18 cellular contexts compared by ENCODE assay signal in genomic region chr4:151004222-151004621, GRCh38. TPM values are rescaled to one million over a fixed set of nuclear protein-coding genes. Genes with fewer than 3 reads are reported as not detected.
DNase-seq lines count a peak whose midpoint lies in the region; ATAC-seq and TF ChIP-seq lines count a peak whose summit lies in the region.
"Had no signal": no experiment of that assay in that cellular context is flagged by ENCODE, and none has a peak within 500 bp of the region (broad histone marks: within the 10 kb centered on the region; RNA-seq: fewer than 3 reads in every experiment).

No MANE protein-coding gene starts in this region.

- no peak overlapping the region for H3K4me3 ChIP-seq in brain microvascular endothelial cell (ENCODE audit: low read depth, low read length)
- H3K4me3 ChIP-seq: ascending aorta, left ventricle myocardium inferior, pancreas, smooth muscle cell, thyroid gland had no signal

- no peak for ATAC-seq in stimulated activated naive B cell treated with anti-CD40 and anti-IgM and Interleukin-4, amounts not matched to agents 10 μg/mL and 1 μg/mL and 100 μg/mL, for 72 hours (replicated peaks)
- no peak for ATAC-seq in HG02798 (IDR thresholded peaks at IDR 0.05; ENCODE audit: poor library complexity, unreplicated experiment)
- ATAC-seq: pancreas, WTC11 had no signal

- H3K27me3 Mint-ChIP-seq in stimulated activated naive B cell treated with anti-CD40 and anti-IgM and Interleukin-4, amounts not matched to agents 10 μg/mL and 1 μg/mL and 100 μg/mL, for 72 hours: no peaks in the 10 kb centered on the region

- H3K27ac ChIP-seq in brain microvascular endothelial cell: no peak overlapping the region
- H3K27ac ChIP-seq: ascending aorta, left ventricle myocardium inferior, pancreas, thyroid gland had no signal

- no peaks in the 10 kb centered on the region for H3K9me3 Mint-ChIP-seq in stimulated activated naive B cell treated with anti-CD40 and anti-IgM and Interleukin-4, amounts not matched to agents 10 μg/mL and 1 μg/mL and 100 μg/mL, for 72 hours
- H3K9me3 Mint-ChIP-seq: WTC11 had no signal

- TF ChIP-seq CTCF in brain microvascular endothelial cell (IDR thresholded peaks at IDR 0.05; ENCODE audit: low read depth, low read length, missing control alignments): no peak

- peaks cover 19 to 39% of the 10 kb centered on the region in 2 donors for H3K4me1 Mint-ChIP-seq in stimulated activated naive B cell treated with anti-CD40 and anti-IgM and Interleukin-4, amounts not matched to agents 10 μg/mL and 1 μg/mL and 100 μg/mL, for 72 hours

- DNase-seq in H4 (ENCODE audit: low spot score) (peak; percentile 9), NCI-H226 (peak; percentile 29), brain microvascular endothelial cell (peak; percentile 64), iris pigment epithelial cell (ENCODE audit: low read depth) (peak; percentile 91), HUDEP-2 (lab: John Stamatoyannopoulos, UW; ENCODE audit: unreplicated experiment in 76 of 76) (no peak), SHP77 (lab: John Stamatoyannopoulos, UW) (no peak)
- DNase-seq in stimulated activated naive B cell treated with anti-CD40 and anti-IgM and Interleukin-4, amounts not matched to agents 10 μg/mL and 1 μg/mL and 100 μg/mL, for 72 hours: no peak
- DNase-seq: activated gamma-delta T cell, BE2C, left ventricle myocardium inferior, NCI-H2081, NCI-H526, pancreas, thyroid gland had no signal

- H3K27ac Mint-ChIP-seq in stimulated activated naive B cell treated with anti-CD40 and anti-IgM and Interleukin-4, amounts not matched to agents 10 μg/mL and 1 μg/mL and 100 μg/mL, for 72 hours: no peak overlapping the region

- H3K36me3 ChIP-seq in brain microvascular endothelial cell (replicated peaks): no peaks in the 10 kb centered on the region
- H3K36me3 ChIP-seq: ascending aorta, BE2C, pancreas, thyroid gland had no signal

- in situ Hi-C loops in brain microvascular endothelial cell (cut with HindIII; ENCODE audit: low pct_ligation_motif_present, low sequenced_read_pairs): no loop called here

- H3K36me3 Mint-ChIP-seq in stimulated activated naive B cell treated with anti-CD40 and anti-IgM and Interleukin-4, amounts not matched to agents 10 μg/mL and 1 μg/mL and 100 μg/mL, for 72 hours: peaks cover 17 to 40% of the 10 kb centered on the region in 2 donors

- no peaks in the 10 kb centered on the region for H3K27me3 ChIP-seq in brain microvascular endothelial cell (replicated peaks)
- H3K27me3 ChIP-seq: ascending aorta, BE2C, pancreas, thyroid gland had no signal

- no peak overlapping the region for H3K4me3 Mint-ChIP-seq in stimulated activated naive B cell treated with anti-CD40 and anti-IgM and Interleukin-4, amounts not matched to agents 10 μg/mL and 1 μg/mL and 100 μg/mL, for 72 hours
- H3K4me3 Mint-ChIP-seq: WTC11 had no signal

RNA-seq across cellular contexts. Expression of gene LRBA, which starts 10.9 kb away (rescaled TPM):
- 31.1 and 31.7 TPM in 2 replicates for total RNA-seq in H4 (2014; rRNA removed; shearing (Covaris generic))

Comparison
In these comparisons a context has a peak if more than half of its experiments do, and no peak if none do; other contexts are left out.
1. DNase-seq: peak in H4 (single experiment), NCI-H226 (single experiment), brain microvascular endothelial cell (single experiment) and iris pigment epithelial cell (single experiment); none in HUDEP-2 (0 of 76), SHP77 (0 of 2) and stimulated activated naive B cell treated with anti-CD40 and anti-IgM and Interleukin-4, amounts not matched to agents 10 μg/mL and 1 μg/mL and 100 μg/mL, for 72 hours (single experiment).